In genomic region chr3:194487289-194488006, GRCh38 we compare ENCODE assay signal across 8 cellular contexts. TPM values are rescaled to one million over a fixed set of nuclear protein-coding genes. Genes with fewer than 3 reads are reported as not detected.
DNase-seq lines count a peak whose midpoint lies in the region; ATAC-seq, FAIRE-seq and TF ChIP-seq lines count a peak whose summit lies in the region.

No MANE protein-coding gene starts in this region.

- H3K9me3 ChIP-seq in osteoblast (ENCODE audit: low read depth, low read length), result no peaks in the 10 kb centered on the region

- H3K27ac ChIP-seq in osteoblast (ENCODE audit: low read depth, low read length), result peak overlapping the region; percentile 86

- no peaks in the 10 kb centered on the region for H4K20me1 ChIP-seq in osteoblast (ENCODE audit: insufficient read depth, low read length)

- H3K4me1 ChIP-seq in osteoblast (ENCODE audit: insufficient read depth, low read length), result peaks cover 46% of the 10 kb centered on the region

- H3K4me3 Mint-ChIP-seq in activated T-helper 2 cell treated with anti-CD3 and anti-CD28 coated beads, Interferon-gamma antibody, Interleukin-2, Interleukin-4, amounts not matched to agents 10 μg/mL and 5 μg/mL and 100 μg/mL, durations not matched to agents 14 hours and 24 hours and 36 hours (ENCODE audit: low read depth), result peak overlapping the region; percentile 83

- peaks cover 43% of the 10 kb centered on the region for H3K36me3 Mint-ChIP-seq in activated T-helper 2 cell treated with anti-CD3 and anti-CD28 coated beads, Interferon-gamma antibody, Interleukin-2, Interleukin-4, amounts not matched to agents 10 μg/mL and 5 μg/mL and 100 μg/mL, durations not matched to agents 14 hours and 24 hours and 36 hours (ENCODE audit: low read depth)

- H3K4me2 ChIP-seq in osteoblast (ENCODE audit: insufficient read depth, low read length), result peak overlapping the region; percentile 85

- ATAC-seq in HG02885 (IDR thresholded peaks at IDR 0.05; ENCODE audit: poor library complexity, unreplicated experiment), result peak; percentile 30

- TF ChIP-seq CTCF in foreskin fibroblast (IDR thresholded peaks at IDR 0.05; ENCODE audit: low read depth, low read length) (no peak), osteoblast (IDR thresholded peaks at IDR 0.05; ENCODE audit: extremely low read depth, low read depth, low read length) (no peak), D721Med (IDR thresholded peaks at IDR 0.05; ENCODE audit: insufficient read depth, missing control alignments) (no peak)

- peaks cover 48% of the 10 kb centered on the region for H3K4me1 Mint-ChIP-seq in activated T-helper 2 cell treated with anti-CD3 and anti-CD28 coated beads, Interferon-gamma antibody, Interleukin-2, Interleukin-4, amounts not matched to agents 10 μg/mL and 5 μg/mL and 100 μg/mL, durations not matched to agents 14 hours and 24 hours and 36 hours (ENCODE audit: low read depth)

- H3K27me3 Mint-ChIP-seq in activated T-helper 2 cell treated with anti-CD3 and anti-CD28 coated beads, Interferon-gamma antibody, Interleukin-2, Interleukin-4, amounts not matched to agents 10 μg/mL and 5 μg/mL and 100 μg/mL, durations not matched to agents 14 hours and 24 hours and 36 hours (ENCODE audit: low read depth), result no peaks in the 10 kb centered on the region

- FAIRE-seq in D721Med (lab: Jason Lieb, UNC), result no peak

- intact Hi-C loops in activated T-helper 2 cell treated with anti-CD3 and anti-CD28 coated beads, Interferon-gamma antibody, Interleukin-2, Interleukin-4, amounts not matched to agents 10 μg/mL and 5 μg/mL and 100 μg/mL, durations not matched to agents 14 hours and 24 hours and 36 hours (cut with micrococcal nuclease), result loop anchor here (1.0 to 5.0 kb wide), 5 partner anchors 9 to 1055 kb away; partner anchors contain the start of genes LSG1 and PPP1R2

- H3K27ac Mint-ChIP-seq in activated T-helper 2 cell treated with anti-CD3 and anti-CD28 coated beads, Interferon-gamma antibody, Interleukin-2, Interleukin-4, amounts not matched to agents 10 μg/mL and 5 μg/mL and 100 μg/mL, durations not matched to agents 14 hours and 24 hours and 36 hours, result peak overlapping the region; percentile 87

- no peaks in the 10 kb centered on the region for H3K27me3 ChIP-seq in osteoblast (ENCODE audit: insufficient read depth, low read length)

- H3K79me2 ChIP-seq in osteoblast (ENCODE audit: insufficient read depth, low read length), result peaks cover 39% of the 10 kb centered on the region

- peaks cover 27% of the 10 kb centered on the region for H3K36me3 ChIP-seq in osteoblast (ENCODE audit: insufficient read depth, low read length)

- DNase-seq in DMS153 treated with DMSO at 0.1 percent for 48 hours (lab: John Stamatoyannopoulos, UW; ENCODE audit: unreplicated experiment), result peak; percentile 10
- no peak for DNase-seq in DMS153 (lab: John Stamatoyannopoulos, UW)
- peak; percentile 87 for DNase-seq in NCI-H69 (lab: John Stamatoyannopoulos, UW)
- peak; percentile 37 for DNase-seq in activated T-helper 2 cell treated with anti-CD3 and anti-CD28 coated beads, Interferon-gamma antibody, Interleukin-2, Interleukin-4, amounts not matched to agents 10 μg/mL and 5 μg/mL and 100 μg/mL, durations not matched to agents 14 hours and 24 hours and 36 hours (ENCODE audit: low spot score)
- DNase-seq in foreskin fibroblast, result peak in 1 of 2 donors; percentile 70
- DNase-seq in osteoblast (ENCODE audit: insufficient read length, low spot score, missing footprints), result peak; percentile 86
- DNase-seq in D721Med (ENCODE audit: insufficient read length, low spot score), result no peak

- H3K9me3 Mint-ChIP-seq in activated T-helper 2 cell treated with anti-CD3 and anti-CD28 coated beads, Interferon-gamma antibody, Interleukin-2, Interleukin-4, amounts not matched to agents 10 μg/mL and 5 μg/mL and 100 μg/mL, durations not matched to agents 14 hours and 24 hours and 36 hours, result no peaks in the 10 kb centered on the region

- peak overlapping the region; percentile 7 for H2AFZ ChIP-seq in osteoblast (ENCODE audit: low read length)

- peak overlapping the region; percentile 61 to 88 for H3K4me3 ChIP-seq in foreskin fibroblast (ENCODE audit: low read depth in 1 of 2, low read length in 2 of 2)
- peak overlapping the region; percentile 83 for H3K4me3 ChIP-seq in osteoblast (ENCODE audit: insufficient read depth, low read length)

RNA-seq across cellular contexts. Expression of gene ATP13A3, which starts 0.6 kb away (rescaled TPM):
- total RNA-seq in activated T-helper 2 cell treated with anti-CD3 and anti-CD28 coated beads, Interferon-gamma antibody, Interleukin-2, Interleukin-4, amounts not matched to agents 10 μg/mL and 5 μg/mL and 100 μg/mL, durations not matched to agents 14 hours and 24 hours and 36 hours, result 136 and 150 TPM in 2 replicates
- 248 and 311 TPM in 2 replicates for total RNA-seq in osteoblast

Comparison
In these comparisons a context has a peak if more than half of its experiments do, and no peak if none do; other contexts are left out.
1. DNase-seq: peak in DMS153 treated with DMSO at 0.1 percent for 48 hours (single experiment), NCI-H69 (single experiment), activated T-helper 2 cell treated with anti-CD3 and anti-CD28 coated beads, Interferon-gamma antibody, Interleukin-2, Interleukin-4, amounts not matched to agents 10 μg/mL and 5 μg/mL and 100 μg/mL, durations not matched to agents 14 hours and 24 hours and 36 hours (single experiment) and osteoblast (single experiment); none in DMS153 (single experiment) and D721Med (single experiment).